ENCODE assay signal across 2 cellular contexts in the genomic region with DNA sequence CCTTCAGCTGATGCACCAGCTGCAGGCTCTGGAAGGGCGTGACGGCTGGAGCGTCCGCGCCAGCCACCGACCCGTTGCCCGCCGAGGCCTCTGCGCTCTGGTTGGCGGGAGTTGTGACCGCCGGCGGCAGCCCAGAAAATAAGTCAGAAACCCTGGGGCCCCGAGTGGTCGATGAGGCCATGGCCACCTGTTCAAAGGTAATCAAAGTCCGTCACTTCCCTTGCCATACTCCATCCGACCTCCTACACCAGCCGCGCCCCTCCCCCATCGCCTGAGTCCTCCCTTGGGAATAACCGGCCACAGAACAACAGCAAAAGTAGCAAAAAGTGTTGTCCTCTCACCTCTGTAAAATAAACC.
TF ChIP-seq lines count a peak whose summit lies in the region.

No MANE protein-coding gene starts in this region.

TF ChIP-seq in SK-N-SH, 30 proteins besides CTCF, POLR2A, EP300 and RAD21:
- no peak for TF ChIP-seq NFIC (IDR thresholded peaks at IDR 0.05; ENCODE audit: borderline replicate concordance)
- no peak for TF ChIP-seq TAF1 (IDR thresholded peaks at IDR 0.05; ENCODE audit: borderline replicate concordance, low read depth, low read length)
- no peak for TF ChIP-seq USF2 (IDR thresholded peaks at IDR 0.05; ENCODE audit: borderline replicate concordance, low read depth, low read length)
- no peak for TF ChIP-seq RFX5 (IDR thresholded peaks at IDR 0.05; ENCODE audit: low read length)
- TF ChIP-seq ELF1 (IDR thresholded peaks at IDR 0.05) = no peak
- no peak for TF ChIP-seq RXRA (IDR thresholded peaks at IDR 0.05; ENCODE audit: borderline replicate concordance, low read depth)
- no peak for TF ChIP-seq MXI1 (IDR thresholded peaks at IDR 0.05; ENCODE audit: low read depth, low read length)
- TF ChIP-seq POLR2AphosphoS5 (IDR thresholded peaks at IDR 0.05; ENCODE audit: low read depth, low read length) = no peak
- no peak for TF ChIP-seq NRF1 (IDR thresholded peaks at IDR 0.05; ENCODE audit: low read depth, low read length)
- TF ChIP-seq TCF12 (IDR thresholded peaks at IDR 0.05) = no peak
- TF ChIP-seq PBX3 (IDR thresholded peaks at IDR 0.05) = no peak

TF ChIP-seq in SK-N-SH treated with all-trans-retinoic acid at 6 μM for 48 hours, 23 proteins besides CTCF, POLR2A, EP300 and RAD21:
- no peak for TF ChIP-seq SNAI2 (CRISPR knock-in tag; IDR thresholded peaks at IDR 0.05)
- no peak for TF ChIP-seq ZFP3 (CRISPR knock-in tag; IDR thresholded peaks at IDR 0.05)
- no peak for TF ChIP-seq TOX (CRISPR knock-in tag; IDR thresholded peaks at IDR 0.05; ENCODE audit: borderline replicate concordance)
- no peak for TF ChIP-seq GLIS3 (CRISPR knock-in tag; IDR thresholded peaks at IDR 0.05)
- TF ChIP-seq PPARA (CRISPR knock-in tag; IDR thresholded peaks at IDR 0.05; ENCODE audit: borderline replicate concordance) = no peak
